34 cellular contexts compared by ENCODE assay signal in genomic region chr1:34306568-34306967, GRCh38.
"Had no signal": no experiment of that assay in that cellular context is flagged by ENCODE, and none has a peak within 500 bp of the region (broad histone marks: within the 10 kb centered on the region; RNA-seq: fewer than 3 reads in every experiment).

No MANE protein-coding gene starts in this region.

- H3K4me1 ChIP-seq: ascending aorta had no signal

- DNase-seq: activated B cell treated with CpG ODN at 0.5 μM for 24 hours; activated CD4-positive, alpha-beta memory T cell treated with anti-CD3 and anti-CD28 coated beads for 36 hours; activated CD4-positive, alpha-beta T cell treated with anti-CD3 and anti-CD28 coated beads for 4 hours; activated CD4-positive, alpha-beta T cell treated with anti-CD3 and anti-CD28 coated beads, Interleukin-2, amount 10 ng/mL, durations not matched to agents 24 days and 14 days; activated CD4-positive, alpha-beta T cell treated with anti-CD3 and anti-CD28 coated beads, Interleukin-2, amount 50 U/mL, for 1 hour; activated CD4-positive, alpha-beta T cell treated with anti-CD3 and anti-CD28 coated beads, Interleukin-2, amount 50 U/mL, for 4 hours; activated CD4-positive, CD25-positive, alpha-beta regulatory T cell treated with anti-CD3 and anti-CD28 coated beads, Interleukin-2, amount 50 U/mL, for 72 hours; activated CD8-positive, alpha-beta memory T cell treated with anti-CD3 and anti-CD28 coated beads for 24 hours; activated CD8-positive, alpha-beta memory T cell treated with anti-CD3 and anti-CD28 coated beads, Interleukin-2, amount 10 ng/mL, durations not matched to agents 7 days and 5 days; activated CD8-positive, alpha-beta memory T cell treated with anti-CD3 and anti-CD28 coated beads, Interleukin-2, amount 50 U/mL, for 48 hours; activated CD8-positive, alpha-beta T cell treated with anti-CD3 and anti-CD28 coated beads for 36 hours; activated effector memory CD4-positive, alpha-beta T cell treated with Interleukin-2 at 50 U/mL for 16 hours; activated gamma-delta T cell; activated naive CD4-positive, alpha-beta T cell treated with anti-CD3 and anti-CD28 coated beads, Interleukin-2, amount 10 ng/mL, durations not matched to agents 7 days and 5 days; activated naive CD4-positive, alpha-beta T cell treated with Interleukin-2 at 50 U/mL for 16 hours; activated naive CD8-positive, alpha-beta T cell treated with anti-CD3 and anti-CD28 coated beads, Interleukin-2, amount 10 ng/mL, durations not matched to agents 7 days and 5 days; activated naive CD8-positive, alpha-beta T cell treated with anti-CD3 and anti-CD28 coated beads, Interleukin-2, amount 50 U/mL, for 24 hours; activated T-cell treated with anti-CD3 and anti-CD28 coated beads, Interleukin-2, amount 50 U/mL, for 24 hours; activated T-cell treated with anti-CD3 and anti-CD28 coated beads, Interleukin-2, amount 50 U/mL, for 48 hours; amygdala; anterior cingulate cortex; central memory CD4-positive, alpha-beta T cell; T-helper 1 cell; T-helper 2 cell; T-helper 9 cell had no signal

- H3K27ac ChIP-seq: ascending aorta, cardiac muscle cell, VCaP had no signal

- H3K4me1 Mint-ChIP-seq: activated B cell treated with CpG ODN at 0.5 μM for 24 hours; activated CD4-positive, alpha-beta T cell treated with anti-CD3 and anti-CD28 coated beads, Interleukin-2, amount 10 ng/mL, durations not matched to agents 24 days and 14 days; activated CD8-positive, alpha-beta memory T cell treated with anti-CD3 and anti-CD28 coated beads, Interleukin-2, amount 10 ng/mL, durations not matched to agents 7 days and 5 days; activated naive CD4-positive, alpha-beta T cell treated with anti-CD3 and anti-CD28 coated beads, Interleukin-2, amount 10 ng/mL, durations not matched to agents 7 days and 5 days; activated naive CD4-positive, alpha-beta T cell treated with anti-CD3 and anti-CD28 coated beads, Interleukin-2, amount 50 U/mL, for 24 hours; activated naive CD8-positive, alpha-beta T cell treated with anti-CD3 and anti-CD28 coated beads, Interleukin-2, amount 10 ng/mL, durations not matched to agents 7 days and 5 days; activated naive CD8-positive, alpha-beta T cell treated with anti-CD3 and anti-CD28 coated beads, Interleukin-2, amount 50 U/mL, for 24 hours; brain had no signal

- H3K4me3 Mint-ChIP-seq: activated B cell treated with CpG ODN at 0.5 μM for 24 hours; activated CD4-positive, alpha-beta memory T cell treated with anti-CD3 and anti-CD28 coated beads for 36 hours; activated CD4-positive, alpha-beta T cell treated with anti-CD3 and anti-CD28 coated beads, Interleukin-2, amount 10 ng/mL, durations not matched to agents 24 days and 14 days; activated CD8-positive, alpha-beta memory T cell treated with anti-CD3 and anti-CD28 coated beads, Interleukin-2, amount 10 ng/mL, durations not matched to agents 7 days and 5 days; activated CD8-positive, alpha-beta T cell treated with anti-CD3 and anti-CD28 coated beads for 36 hours; activated naive CD4-positive, alpha-beta T cell treated with anti-CD3 and anti-CD28 coated beads, Interleukin-2, amount 10 ng/mL, durations not matched to agents 7 days and 5 days; activated naive CD4-positive, alpha-beta T cell treated with anti-CD3 and anti-CD28 coated beads, Interleukin-2, amount 50 U/mL, for 24 hours; activated naive CD8-positive, alpha-beta T cell; activated naive CD8-positive, alpha-beta T cell treated with anti-CD3 and anti-CD28 coated beads, Interleukin-2, amount 10 ng/mL, durations not matched to agents 7 days and 5 days; activated naive CD8-positive, alpha-beta T cell treated with anti-CD3 and anti-CD28 coated beads, Interleukin-2, amount 50 U/mL, for 24 hours; activated T-cell treated with anti-CD3 and anti-CD28 coated beads, Interleukin-2, amount 50 U/mL, for 24 hours; brain; T-helper 1 cell treated with Interleukin-12 subunit alpha and Interleukin-12 subunit beta and Interleukin-4 antibody, amounts not matched to agents 30 μg/mL and 1 μg/mL, for 36 hours; T-helper 2 cell treated with Interferon-gamma antibody and Interleukin-4, amounts not matched to agents 5 μg/mL and 100 μg/mL, for 36 hours had no signal

- H3K9me3 Mint-ChIP-seq: activated CD4-positive, alpha-beta T cell treated with anti-CD3 and anti-CD28 coated beads, Interleukin-2, amount 10 ng/mL, durations not matched to agents 24 days and 14 days; activated naive CD4-positive, alpha-beta T cell treated with anti-CD3 and anti-CD28 coated beads, Interleukin-2, amount 10 ng/mL, durations not matched to agents 7 days and 5 days had no signal

- H3K27me3 Mint-ChIP-seq: activated CD4-positive, alpha-beta T cell treated with anti-CD3 and anti-CD28 coated beads, Interleukin-2, amount 10 ng/mL, durations not matched to agents 24 days and 14 days; activated naive CD4-positive, alpha-beta T cell treated with anti-CD3 and anti-CD28 coated beads, Interleukin-2, amount 10 ng/mL, durations not matched to agents 7 days and 5 days had no signal

- H3K36me3 ChIP-seq: ascending aorta, cardiac muscle cell had no signal

- H3K36me3 Mint-ChIP-seq: activated naive CD4-positive, alpha-beta T cell treated with anti-CD3 and anti-CD28 coated beads, Interleukin-2, amount 10 ng/mL, durations not matched to agents 7 days and 5 days; activated naive CD8-positive, alpha-beta T cell treated with anti-CD3 and anti-CD28 coated beads, Interleukin-2, amount 10 ng/mL, durations not matched to agents 7 days and 5 days; brain had no signal

- H3K27ac Mint-ChIP-seq: activated B cell treated with CpG ODN at 0.5 μM for 24 hours; activated CD4-positive, alpha-beta memory T cell treated with anti-CD3 and anti-CD28 coated beads for 36 hours; activated CD4-positive, alpha-beta T cell treated with anti-CD3 and anti-CD28 coated beads, Interleukin-2, amount 10 ng/mL, durations not matched to agents 24 days and 14 days; activated CD8-positive, alpha-beta memory T cell treated with anti-CD3 and anti-CD28 coated beads, Interleukin-2, amount 10 ng/mL, durations not matched to agents 7 days and 5 days; activated CD8-positive, alpha-beta T cell treated with anti-CD3 and anti-CD28 coated beads for 36 hours; activated naive CD4-positive, alpha-beta T cell treated with anti-CD3 and anti-CD28 coated beads, Interleukin-2, amount 10 ng/mL, durations not matched to agents 7 days and 5 days; activated naive CD4-positive, alpha-beta T cell treated with anti-CD3 and anti-CD28 coated beads, Interleukin-2, amount 50 U/mL, for 24 hours; activated naive CD8-positive, alpha-beta T cell; activated naive CD8-positive, alpha-beta T cell treated with anti-CD3 and anti-CD28 coated beads, Interleukin-2, amount 10 ng/mL, durations not matched to agents 7 days and 5 days; activated naive CD8-positive, alpha-beta T cell treated with anti-CD3 and anti-CD28 coated beads, Interleukin-2, amount 50 U/mL, for 24 hours; activated T-cell treated with anti-CD3 and anti-CD28 coated beads, Interleukin-2, amount 50 U/mL, for 24 hours; activated T-helper 2 cell treated with anti-CD3 and anti-CD28 coated beads, Interferon-gamma antibody, Interleukin-2, Interleukin-4, amounts not matched to agents 10 μg/mL and 5 μg/mL and 100 μg/mL, durations not matched to agents 14 hours and 24 hours and 36 hours; brain; T-helper 1 cell treated with Interleukin-12 subunit alpha and Interleukin-12 subunit beta and Interleukin-4 antibody, amounts not matched to agents 30 μg/mL and 1 μg/mL, for 36 hours; T-helper 2 cell treated with Interferon-gamma antibody and Interleukin-4, amounts not matched to agents 5 μg/mL and 100 μg/mL, for 36 hours had no signal

- ATAC-seq: activated CD8-positive, alpha-beta memory T cell treated with anti-CD3 and anti-CD28 coated beads, Interleukin-2, amount 10 ng/mL, durations not matched to agents 7 days and 5 days; activated CD8-positive, alpha-beta T cell treated with anti-CD3 and anti-CD28 coated beads for 36 hours; activated naive CD8-positive, alpha-beta T cell treated with anti-CD3 and anti-CD28 coated beads, Interleukin-2, amount 50 U/mL, for 24 hours had no signal

- H3K27me3 ChIP-seq: ascending aorta, cardiac muscle cell had no signal

- H3K4me3 ChIP-seq: ascending aorta, cardiac muscle cell had no signal
